9 cellular contexts compared by ENCODE assay signal in genomic region chr10:26781797-26782196, GRCh38.
A peak's percentile ranks its signal among the peaks of the same experiment; 100 is the strongest.
DNase-seq lines count a peak whose midpoint lies in the region; ATAC-seq and TF ChIP-seq lines count a peak whose summit lies in the region.
"Had no signal": no experiment of that assay in that cellular context is flagged by ENCODE, and none has a peak within 500 bp of the region (broad histone marks: within the 10 kb centered on the region; RNA-seq: fewer than 3 reads in every experiment).

No MANE protein-coding gene starts in this region.

- peaks cover 81% of the 10 kb centered on the region for H3K4me1 Mint-ChIP-seq in activated CD8-positive, alpha-beta T cell treated with anti-CD3 and anti-CD28 coated beads for 36 hours (ENCODE audit: low read depth)
- H3K4me1 Mint-ChIP-seq in activated CD8-positive, alpha-beta T cell treated with anti-CD3 and anti-CD28 coated beads, Interleukin-2, amount 10 ng/mL, durations not matched to agents 7 days and 5 days (ENCODE audit: low read depth), result peaks cover 22% of the 10 kb centered on the region
- peaks cover 57 to 79% (median 57%) of the 10 kb centered on the region in 3 donors for H3K4me1 Mint-ChIP-seq in IgD-negative memory B cell
- peaks cover 68 to 90% of the 10 kb centered on the region in 2 donors for H3K4me1 Mint-ChIP-seq in stimulated activated naive B cell treated with anti-CD40 and anti-IgM and Interleukin-4, amounts not matched to agents 10 μg/mL and 1 μg/mL and 100 μg/mL, for 72 hours

- peak; percentile 16 for DNase-seq in activated CD8-positive, alpha-beta T cell treated with anti-CD3 and anti-CD28 coated beads for 36 hours
- no peak for DNase-seq in activated CD8-positive, alpha-beta T cell treated with anti-CD3 and anti-CD28 coated beads, Interleukin-2, amount 10 ng/mL, durations not matched to agents 7 days and 5 days
- no peak for DNase-seq in stimulated activated naive B cell treated with anti-CD40 and anti-IgM and Interleukin-4, amounts not matched to agents 10 μg/mL and 1 μg/mL and 100 μg/mL, for 72 hours
- DNase-seq in HCEC 1CT (no peak), NCI-H510A treated with DMSO at 0.1 percent for 48 hours (lab: John Stamatoyannopoulos, UW) (no peak)
- DNase-seq: left colon had no signal

- H3K4me3 Mint-ChIP-seq in activated CD8-positive, alpha-beta T cell treated with anti-CD3 and anti-CD28 coated beads for 36 hours, result no peak overlapping the region
- H3K4me3 Mint-ChIP-seq in activated CD8-positive, alpha-beta T cell treated with anti-CD3 and anti-CD28 coated beads, Interleukin-2, amount 10 ng/mL, durations not matched to agents 7 days and 5 days, result no peak overlapping the region
- peak overlapping the region in 2 of 4 donors; percentile 2 to 77 for H3K4me3 Mint-ChIP-seq in IgD-negative memory B cell
- H3K4me3 Mint-ChIP-seq in stimulated activated naive B cell treated with anti-CD40 and anti-IgM and Interleukin-4, amounts not matched to agents 10 μg/mL and 1 μg/mL and 100 μg/mL, for 72 hours, result peak overlapping the region; percentile 55 to 65

- intact Hi-C loops in activated CD8-positive, alpha-beta T cell treated with anti-CD3 and anti-CD28 coated beads for 36 hours (cut with micrococcal nuclease), result no loop called here

- TF ChIP-seq CTCF in activated CD8-positive, alpha-beta T cell treated with anti-CD3 and anti-CD28 coated beads for 36 hours (IDR thresholded peaks at IDR 0.05), result no peak

- CTCF ChIA-PET in activated CD8-positive, alpha-beta T cell treated with anti-CD3 and anti-CD28 coated beads for 36 hours (lab: Charles Lee), result interaction anchor here (0.7 to 2.7 kb wide), 7 partner anchors 8 to 446 kb away, joined by 3 to 9 read pairs (median 5); no protein-coding TSS in a partner anchor
- CTCF ChIA-PET in activated CD8-positive, alpha-beta T cell treated with anti-CD3 and anti-CD28 coated beads, Interleukin-2, amount 10 ng/mL, durations not matched to agents 7 days and 5 days (lab: Charles Lee), result interaction anchor here (0.7 to 1.5 kb wide), 2 partner anchors 56 to 80 kb away, joined by 3 to 4 read pairs; no protein-coding TSS in a partner anchor

- peak overlapping the region; percentile 11 for H3K27ac ChIP-seq in cingulate gyrus (ENCODE audit: low read depth, low read length)

- peak; percentile 57 for ATAC-seq in activated CD8-positive, alpha-beta T cell treated with anti-CD3 and anti-CD28 coated beads for 36 hours
- ATAC-seq in activated CD8-positive, alpha-beta T cell treated with anti-CD3 and anti-CD28 coated beads, Interleukin-2, amount 10 ng/mL, durations not matched to agents 7 days and 5 days, result no peak
- peak; percentile 19 to 20 for ATAC-seq in stimulated activated naive B cell treated with anti-CD40 and anti-IgM and Interleukin-4, amounts not matched to agents 10 μg/mL and 1 μg/mL and 100 μg/mL, for 72 hours (replicated peaks)
- no peak for ATAC-seq in GM21423 (IDR thresholded peaks at IDR 0.05; ENCODE audit: unreplicated experiment)

- H3K36me3 Mint-ChIP-seq in activated CD8-positive, alpha-beta T cell treated with anti-CD3 and anti-CD28 coated beads for 36 hours (ENCODE audit: low read depth), result peaks cover 9% of the 10 kb centered on the region
- peaks cover 20% of the 10 kb centered on the region for H3K36me3 Mint-ChIP-seq in activated CD8-positive, alpha-beta T cell treated with anti-CD3 and anti-CD28 coated beads, Interleukin-2, amount 10 ng/mL, durations not matched to agents 7 days and 5 days (ENCODE audit: low read depth)
- H3K36me3 Mint-ChIP-seq in IgD-negative memory B cell, result peaks cover 7% of the 10 kb centered on the region
- peaks cover 12 to 26% of the 10 kb centered on the region in 2 donors for H3K36me3 Mint-ChIP-seq in stimulated activated naive B cell treated with anti-CD40 and anti-IgM and Interleukin-4, amounts not matched to agents 10 μg/mL and 1 μg/mL and 100 μg/mL, for 72 hours

- POLR2A ChIA-PET in activated CD8-positive, alpha-beta T cell treated with anti-CD3 and anti-CD28 coated beads for 36 hours (lab: Charles Lee), result interaction anchor here (1.1 kb wide), 1 partner anchor 79 kb away, joined by 3 read pairs; the partner anchor contains the start of gene ABI1
- POLR2A ChIA-PET in activated CD8-positive, alpha-beta T cell treated with anti-CD3 and anti-CD28 coated beads, Interleukin-2, amount 10 ng/mL, durations not matched to agents 7 days and 5 days (lab: Charles Lee), result no interaction called here

- H3K9me3 Mint-ChIP-seq in activated CD8-positive, alpha-beta T cell treated with anti-CD3 and anti-CD28 coated beads for 36 hours, result no peaks in the 10 kb centered on the region
- H3K9me3 Mint-ChIP-seq in activated CD8-positive, alpha-beta T cell treated with anti-CD3 and anti-CD28 coated beads, Interleukin-2, amount 10 ng/mL, durations not matched to agents 7 days and 5 days (ENCODE audit: insufficient read depth), result no peaks in the 10 kb centered on the region
- H3K9me3 Mint-ChIP-seq in IgD-negative memory B cell, result no peaks in the 10 kb centered on the region
- no peaks in the 10 kb centered on the region for H3K9me3 Mint-ChIP-seq in stimulated activated naive B cell treated with anti-CD40 and anti-IgM and Interleukin-4, amounts not matched to agents 10 μg/mL and 1 μg/mL and 100 μg/mL, for 72 hours

- H3K27ac Mint-ChIP-seq in activated CD8-positive, alpha-beta T cell treated with anti-CD3 and anti-CD28 coated beads for 36 hours, result peak overlapping the region; percentile 80
- H3K27ac Mint-ChIP-seq in activated CD8-positive, alpha-beta T cell treated with anti-CD3 and anti-CD28 coated beads, Interleukin-2, amount 10 ng/mL, durations not matched to agents 7 days and 5 days, result no peak overlapping the region
- H3K27ac Mint-ChIP-seq in IgD-negative memory B cell, result peak overlapping the region; percentile 12 to 91 (median 90)
- peak overlapping the region; percentile 93 for H3K27ac Mint-ChIP-seq in stimulated activated naive B cell treated with anti-CD40 and anti-IgM and Interleukin-4, amounts not matched to agents 10 μg/mL and 1 μg/mL and 100 μg/mL, for 72 hours

- no peaks in the 10 kb centered on the region for H3K27me3 Mint-ChIP-seq in activated CD8-positive, alpha-beta T cell treated with anti-CD3 and anti-CD28 coated beads for 36 hours
- H3K27me3 Mint-ChIP-seq in activated CD8-positive, alpha-beta T cell treated with anti-CD3 and anti-CD28 coated beads, Interleukin-2, amount 10 ng/mL, durations not matched to agents 7 days and 5 days (ENCODE audit: low read depth), result no peaks in the 10 kb centered on the region
- no peaks in the 10 kb centered on the region for H3K27me3 Mint-ChIP-seq in IgD-negative memory B cell
- no peaks in the 10 kb centered on the region for H3K27me3 Mint-ChIP-seq in stimulated activated naive B cell treated with anti-CD40 and anti-IgM and Interleukin-4, amounts not matched to agents 10 μg/mL and 1 μg/mL and 100 μg/mL, for 72 hours

Comparison
In these comparisons a context has a peak if more than half of its experiments do, and no peak if none do; other contexts are left out.
1. ATAC-seq: peak in activated CD8-positive, alpha-beta T cell treated with anti-CD3 and anti-CD28 coated beads for 36 hours (single experiment) and stimulated activated naive B cell treated with anti-CD40 and anti-IgM and Interleukin-4, amounts not matched to agents 10 μg/mL and 1 μg/mL and 100 μg/mL, for 72 hours (2 of 2); none in activated CD8-positive, alpha-beta T cell treated with anti-CD3 and anti-CD28 coated beads, Interleukin-2, amount 10 ng/mL, durations not matched to agents 7 days and 5 days (single experiment) and GM21423 (single experiment).
2. H3K4me3 Mint-ChIP-seq: peak in stimulated activated naive B cell treated with anti-CD40 and anti-IgM and Interleukin-4, amounts not matched to agents 10 μg/mL and 1 μg/mL and 100 μg/mL, for 72 hours (2 of 2); none in activated CD8-positive, alpha-beta T cell treated with anti-CD3 and anti-CD28 coated beads for 36 hours (single experiment) and activated CD8-positive, alpha-beta T cell treated with anti-CD3 and anti-CD28 coated beads, Interleukin-2, amount 10 ng/mL, durations not matched to agents 7 days and 5 days (single experiment).